Comparison of ENCODE assay signal across 16 cellular contexts in the genomic region with DNA sequence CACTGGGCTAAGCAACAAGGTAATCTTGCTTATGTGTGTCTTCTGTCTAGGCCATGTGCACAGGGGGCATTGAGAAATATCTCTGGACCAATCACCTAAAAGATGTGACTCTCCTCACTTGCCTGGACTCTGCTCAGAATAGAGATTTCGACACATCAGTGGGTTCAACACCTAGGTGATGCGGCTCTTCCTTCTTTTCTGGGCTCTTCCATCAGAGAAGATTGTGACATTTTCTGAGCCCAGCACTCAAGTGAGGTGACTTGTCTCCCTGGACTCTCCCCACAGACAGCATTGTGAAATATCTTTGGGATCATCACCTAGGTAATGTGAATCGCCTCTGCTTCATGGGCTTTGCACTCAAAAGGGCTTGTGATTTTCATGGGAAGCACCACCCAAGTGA.
A peak's percentile ranks its signal among the peaks of the same experiment; 100 is the strongest.
DNase-seq lines count a peak whose midpoint lies in the region; TF ChIP-seq lines count a peak whose summit lies in the region.
"Had no signal": no experiment of that assay in that cellular context is flagged by ENCODE, and none has a peak within 500 bp of the region (broad histone marks: within the 10 kb centered on the region; RNA-seq: fewer than 3 reads in every experiment).

No MANE protein-coding gene starts in this region.

- DNase-seq in SKM-1 treated with dmso at 0.1 percent for 144 hours (lab: John Stamatoyannopoulos, UW; ENCODE audit: unreplicated experiment) (peak; percentile 29), SKM-1 (lab: John Stamatoyannopoulos, UW; ENCODE audit: unreplicated experiment) (no peak), epithelial cell of esophagus (ENCODE audit: low read depth) (peak; percentile 7), suprapubic skin (ENCODE audit: low spot score in 2 of 2) (no peak), MM.1S (no peak)
- DNase-seq: AML-193; Caco-2; Calu3; CD4-positive, alpha-beta T cell; CD8-positive, alpha-beta T cell; DMS79 treated with DMSO at 0.1 percent for 48 hours; GF-D8 had no signal

- no peaks in the 10 kb centered on the region for H3K9me2 ChIP-seq in MM.1S (replicated peaks; ENCODE audit: insufficient read depth, low read length)

- H2AFZ ChIP-seq in MM.1S (ENCODE audit: low read length): no peak overlapping the region

- H4K20me1 ChIP-seq in MM.1S (ENCODE audit: insufficient read depth, low read length): no peaks in the 10 kb centered on the region
- H4K20me1 ChIP-seq: BLaER1 treated with 17β-estradiol and CSF1 and Interleukin-3, amounts not matched to agents 10 nM and 100 nM had no signal

- TF ChIP-seq EP300 in suprapubic skin (IDR thresholded peaks at IDR 0.05): no peak

- H3K27ac ChIP-seq in suprapubic skin (peak overlapping the region; percentile 39), MM.1S (ENCODE audit: low read length) (no peak overlapping the region)
- H3K27ac ChIP-seq: 22Rv1; A549; BLaER1 treated with 17β-estradiol and CSF1 and Interleukin-3, amounts not matched to agents 10 nM and 100 nM; C4-2B had no signal

- TF ChIP-seq CTCF in epithelial cell of esophagus (IDR thresholded peaks at IDR 0.05; ENCODE audit: insufficient read depth, low read depth, low read length, missing control alignments) (no peak), suprapubic skin (IDR thresholded peaks at IDR 0.05) (no peak), MM.1S (IDR thresholded peaks at IDR 0.05; ENCODE audit: low read length) (no peak)

- H3K4me2 ChIP-seq in MM.1S (ENCODE audit: low read depth, low read length): no peak overlapping the region
- H3K4me2 ChIP-seq: A549; BLaER1 treated with 17β-estradiol and CSF1 and Interleukin-3, amounts not matched to agents 10 nM and 100 nM had no signal

- no peaks in the 10 kb centered on the region for H3K79me2 ChIP-seq in MM.1S (ENCODE audit: low read length)

- no peaks in the 10 kb centered on the region for H3K9me3 ChIP-seq in suprapubic skin
- no peaks in the 10 kb centered on the region for H3K9me3 ChIP-seq in MM.1S (replicated peaks; ENCODE audit: insufficient read depth, low read length)
- H3K9me3 ChIP-seq: A549; BLaER1 treated with 17β-estradiol and CSF1 and Interleukin-3, amounts not matched to agents 10 nM and 100 nM; Caco-2 had no signal

- no peak overlapping the region for H3K9ac ChIP-seq in MM.1S (ENCODE audit: low read length)
- H3K9ac ChIP-seq: BLaER1 treated with 17β-estradiol and CSF1 and Interleukin-3, amounts not matched to agents 10 nM and 100 nM had no signal

- no peaks in the 10 kb centered on the region for H3F3A ChIP-seq in MM.1S (ENCODE audit: insufficient read depth, low read length)

- H3K27me3 ChIP-seq in suprapubic skin (no peaks in the 10 kb centered on the region), MM.1S (replicated peaks; ENCODE audit: insufficient read depth, low read length) (no peaks in the 10 kb centered on the region)
- H3K27me3 ChIP-seq: BLaER1 treated with 17β-estradiol and CSF1 and Interleukin-3, amounts not matched to agents 10 nM and 100 nM had no signal

- no peak overlapping the region for H3K4me3 ChIP-seq in epithelial cell of esophagus (ENCODE audit: low read length)
- H3K4me3 ChIP-seq in suprapubic skin: no peak overlapping the region
- no peak overlapping the region for H3K4me3 ChIP-seq in MM.1S (ENCODE audit: low read length)
- H3K4me3 ChIP-seq: A549; BLaER1 treated with 17β-estradiol and CSF1 and Interleukin-3, amounts not matched to agents 10 nM and 100 nM had no signal

- H3K36me3 ChIP-seq in suprapubic skin (no peaks in the 10 kb centered on the region), MM.1S (replicated peaks; ENCODE audit: insufficient read depth, low read length) (no peaks in the 10 kb centered on the region)
- H3K36me3 ChIP-seq: BLaER1 treated with 17β-estradiol and CSF1 and Interleukin-3, amounts not matched to agents 10 nM and 100 nM had no signal

- TF ChIP-seq POLR2A in suprapubic skin (IDR thresholded peaks at IDR 0.05): no peak

- 70% methylated on average over 2 of the region's 3 CpGs for WGBS in suprapubic skin

- H3K4me1 ChIP-seq in suprapubic skin (peaks cover 11% of the 10 kb centered on the region), MM.1S (ENCODE audit: low read length) (no peaks in the 10 kb centered on the region)
- H3K4me1 ChIP-seq: A549, Caco-2 had no signal

Comparison
In these comparisons a context has a peak if more than half of its experiments do, and no peak if none do; other contexts are left out.
1. DNase-seq: peak in SKM-1 treated with dmso at 0.1 percent for 144 hours (single experiment) and epithelial cell of esophagus (single experiment); none in SKM-1 (single experiment), suprapubic skin (0 of 2) and MM.1S (single experiment).